In genomic region chr2:21067863-21068537, GRCh38 we compare ENCODE assay signal across 1 cellular context.
TF ChIP-seq lines count a peak whose summit lies in the region.

No MANE protein-coding gene starts in this region.

TF ChIP-seq in H1, 55 proteins besides CTCF, POLR2A, EP300 and RAD21:
- no peak for TF ChIP-seq HDAC6 (IDR thresholded peaks at IDR 0.05; ENCODE audit: low read depth, low read length)
- no peak for TF ChIP-seq CHD2 (IDR thresholded peaks at IDR 0.05; ENCODE audit: low read length)
- 0 out of 2 replicates have a peak, but pooled peaks have one; percentile 76 for TF ChIP-seq TCF12 (IDR thresholded peaks at IDR 0.05; ENCODE audit: low read depth, low read length)
- TF ChIP-seq BACH1 (IDR thresholded peaks at IDR 0.05; ENCODE audit: low read length) = no peak
- TF ChIP-seq TAF7 (optimal IDR thresholded peaks at IDR 0.05; ENCODE audit: borderline replicate concordance, low read depth, low read length) = no peak
- peak in 1 of 2 experiments; percentile 45 for TF ChIP-seq BCL11A (IDR thresholded peaks at IDR 0.05; ENCODE audit: low read depth in 2 of 2, low read length in 2 of 2)
- TF ChIP-seq POLR2AphosphoS5 (IDR thresholded peaks at IDR 0.05; ENCODE audit: low read depth, low read length) = no peak
- no peak for TF ChIP-seq BRCA1 (IDR thresholded peaks at IDR 0.05; ENCODE audit: low read depth, low read length)
- no peak for TF ChIP-seq MAFK (IDR thresholded peaks at IDR 0.05; ENCODE audit: low read depth, low read length)
- TF ChIP-seq YY1 (IDR thresholded peaks at IDR 0.05; ENCODE audit: low read depth, low read length) = no peak
- no peak for TF ChIP-seq RNF2 (IDR thresholded peaks at IDR 0.05; ENCODE audit: borderline replicate concordance, low read depth, low read length, missing control alignments, poor library complexity, severe bottlenecking)
- TF ChIP-seq SIRT6 (IDR thresholded peaks at IDR 0.05; ENCODE audit: low read length) = no peak
- no peak for TF ChIP-seq CBX5 (IDR thresholded peaks at IDR 0.05; ENCODE audit: low read depth, low read length)
- TF ChIP-seq, protein P1, sequence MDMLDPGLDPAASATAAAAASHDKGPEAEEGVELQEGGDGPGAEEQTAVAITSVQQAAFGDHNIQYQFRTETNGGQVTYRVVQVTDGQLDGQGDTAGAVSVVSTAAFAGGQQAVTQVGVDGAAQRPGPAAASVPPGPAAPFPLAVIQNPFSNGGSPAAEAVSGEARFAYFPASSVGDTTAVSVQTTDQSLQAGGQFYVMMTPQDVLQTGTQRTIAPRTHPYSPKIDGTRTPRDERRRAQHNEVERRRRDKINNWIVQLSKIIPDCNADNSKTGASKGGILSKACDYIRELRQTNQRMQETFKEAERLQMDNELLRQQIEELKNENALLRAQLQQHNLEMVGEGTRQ (IDR thresholded peaks at IDR 0.05; ENCODE audit: low read length) = no peak
- no peak for TF ChIP-seq CTBP2 (IDR thresholded peaks at IDR 0.05; ENCODE audit: borderline replicate concordance, insufficient read depth, insufficient read length, low read length)
- no peak for TF ChIP-seq SIN3A (conservative IDR thresholded peaks at IDR 0.05 in 1 of 2, IDR thresholded peaks at IDR 0.05 in 1 of 2; ENCODE audit: low read depth in 1 of 2, low read length in 2 of 2)
- no peak for TF ChIP-seq SP4 (IDR thresholded peaks at IDR 0.05; ENCODE audit: low read length)
- no peak for TF ChIP-seq KDM5A (IDR thresholded peaks at IDR 0.05; ENCODE audit: low read length)
- TF ChIP-seq GTF2F1 (IDR thresholded peaks at IDR 0.05; ENCODE audit: borderline replicate concordance, low read depth, low read length) = no peak
- no peak for TF ChIP-seq SRF (IDR thresholded peaks at IDR 0.05; ENCODE audit: low read depth, low read length)
- TF ChIP-seq NANOG (IDR thresholded peaks at IDR 0.05; ENCODE audit: insufficient read depth, low read depth, low read length, poor library complexity, severe bottlenecking) = peak; percentile 76
- TF ChIP-seq, protein P2, sequence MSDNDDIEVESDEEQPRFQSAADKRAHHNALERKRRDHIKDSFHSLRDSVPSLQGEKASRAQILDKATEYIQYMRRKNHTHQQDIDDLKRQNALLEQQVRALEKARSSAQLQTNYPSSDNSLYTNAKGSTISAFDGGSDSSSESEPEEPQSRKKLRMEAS (IDR thresholded peaks at IDR 0.05) = no peak
- TF ChIP-seq RFX5 (IDR thresholded peaks at IDR 0.05; ENCODE audit: borderline replicate concordance, low read depth, low read length) = no peak
- TF ChIP-seq TAF1 (IDR thresholded peaks at IDR 0.05; ENCODE audit: low read depth, low read length) = no peak
- no peak for TF ChIP-seq CHD1 (IDR thresholded peaks at IDR 0.05; ENCODE audit: low read depth, low read length)
- TF ChIP-seq, protein P3, sequence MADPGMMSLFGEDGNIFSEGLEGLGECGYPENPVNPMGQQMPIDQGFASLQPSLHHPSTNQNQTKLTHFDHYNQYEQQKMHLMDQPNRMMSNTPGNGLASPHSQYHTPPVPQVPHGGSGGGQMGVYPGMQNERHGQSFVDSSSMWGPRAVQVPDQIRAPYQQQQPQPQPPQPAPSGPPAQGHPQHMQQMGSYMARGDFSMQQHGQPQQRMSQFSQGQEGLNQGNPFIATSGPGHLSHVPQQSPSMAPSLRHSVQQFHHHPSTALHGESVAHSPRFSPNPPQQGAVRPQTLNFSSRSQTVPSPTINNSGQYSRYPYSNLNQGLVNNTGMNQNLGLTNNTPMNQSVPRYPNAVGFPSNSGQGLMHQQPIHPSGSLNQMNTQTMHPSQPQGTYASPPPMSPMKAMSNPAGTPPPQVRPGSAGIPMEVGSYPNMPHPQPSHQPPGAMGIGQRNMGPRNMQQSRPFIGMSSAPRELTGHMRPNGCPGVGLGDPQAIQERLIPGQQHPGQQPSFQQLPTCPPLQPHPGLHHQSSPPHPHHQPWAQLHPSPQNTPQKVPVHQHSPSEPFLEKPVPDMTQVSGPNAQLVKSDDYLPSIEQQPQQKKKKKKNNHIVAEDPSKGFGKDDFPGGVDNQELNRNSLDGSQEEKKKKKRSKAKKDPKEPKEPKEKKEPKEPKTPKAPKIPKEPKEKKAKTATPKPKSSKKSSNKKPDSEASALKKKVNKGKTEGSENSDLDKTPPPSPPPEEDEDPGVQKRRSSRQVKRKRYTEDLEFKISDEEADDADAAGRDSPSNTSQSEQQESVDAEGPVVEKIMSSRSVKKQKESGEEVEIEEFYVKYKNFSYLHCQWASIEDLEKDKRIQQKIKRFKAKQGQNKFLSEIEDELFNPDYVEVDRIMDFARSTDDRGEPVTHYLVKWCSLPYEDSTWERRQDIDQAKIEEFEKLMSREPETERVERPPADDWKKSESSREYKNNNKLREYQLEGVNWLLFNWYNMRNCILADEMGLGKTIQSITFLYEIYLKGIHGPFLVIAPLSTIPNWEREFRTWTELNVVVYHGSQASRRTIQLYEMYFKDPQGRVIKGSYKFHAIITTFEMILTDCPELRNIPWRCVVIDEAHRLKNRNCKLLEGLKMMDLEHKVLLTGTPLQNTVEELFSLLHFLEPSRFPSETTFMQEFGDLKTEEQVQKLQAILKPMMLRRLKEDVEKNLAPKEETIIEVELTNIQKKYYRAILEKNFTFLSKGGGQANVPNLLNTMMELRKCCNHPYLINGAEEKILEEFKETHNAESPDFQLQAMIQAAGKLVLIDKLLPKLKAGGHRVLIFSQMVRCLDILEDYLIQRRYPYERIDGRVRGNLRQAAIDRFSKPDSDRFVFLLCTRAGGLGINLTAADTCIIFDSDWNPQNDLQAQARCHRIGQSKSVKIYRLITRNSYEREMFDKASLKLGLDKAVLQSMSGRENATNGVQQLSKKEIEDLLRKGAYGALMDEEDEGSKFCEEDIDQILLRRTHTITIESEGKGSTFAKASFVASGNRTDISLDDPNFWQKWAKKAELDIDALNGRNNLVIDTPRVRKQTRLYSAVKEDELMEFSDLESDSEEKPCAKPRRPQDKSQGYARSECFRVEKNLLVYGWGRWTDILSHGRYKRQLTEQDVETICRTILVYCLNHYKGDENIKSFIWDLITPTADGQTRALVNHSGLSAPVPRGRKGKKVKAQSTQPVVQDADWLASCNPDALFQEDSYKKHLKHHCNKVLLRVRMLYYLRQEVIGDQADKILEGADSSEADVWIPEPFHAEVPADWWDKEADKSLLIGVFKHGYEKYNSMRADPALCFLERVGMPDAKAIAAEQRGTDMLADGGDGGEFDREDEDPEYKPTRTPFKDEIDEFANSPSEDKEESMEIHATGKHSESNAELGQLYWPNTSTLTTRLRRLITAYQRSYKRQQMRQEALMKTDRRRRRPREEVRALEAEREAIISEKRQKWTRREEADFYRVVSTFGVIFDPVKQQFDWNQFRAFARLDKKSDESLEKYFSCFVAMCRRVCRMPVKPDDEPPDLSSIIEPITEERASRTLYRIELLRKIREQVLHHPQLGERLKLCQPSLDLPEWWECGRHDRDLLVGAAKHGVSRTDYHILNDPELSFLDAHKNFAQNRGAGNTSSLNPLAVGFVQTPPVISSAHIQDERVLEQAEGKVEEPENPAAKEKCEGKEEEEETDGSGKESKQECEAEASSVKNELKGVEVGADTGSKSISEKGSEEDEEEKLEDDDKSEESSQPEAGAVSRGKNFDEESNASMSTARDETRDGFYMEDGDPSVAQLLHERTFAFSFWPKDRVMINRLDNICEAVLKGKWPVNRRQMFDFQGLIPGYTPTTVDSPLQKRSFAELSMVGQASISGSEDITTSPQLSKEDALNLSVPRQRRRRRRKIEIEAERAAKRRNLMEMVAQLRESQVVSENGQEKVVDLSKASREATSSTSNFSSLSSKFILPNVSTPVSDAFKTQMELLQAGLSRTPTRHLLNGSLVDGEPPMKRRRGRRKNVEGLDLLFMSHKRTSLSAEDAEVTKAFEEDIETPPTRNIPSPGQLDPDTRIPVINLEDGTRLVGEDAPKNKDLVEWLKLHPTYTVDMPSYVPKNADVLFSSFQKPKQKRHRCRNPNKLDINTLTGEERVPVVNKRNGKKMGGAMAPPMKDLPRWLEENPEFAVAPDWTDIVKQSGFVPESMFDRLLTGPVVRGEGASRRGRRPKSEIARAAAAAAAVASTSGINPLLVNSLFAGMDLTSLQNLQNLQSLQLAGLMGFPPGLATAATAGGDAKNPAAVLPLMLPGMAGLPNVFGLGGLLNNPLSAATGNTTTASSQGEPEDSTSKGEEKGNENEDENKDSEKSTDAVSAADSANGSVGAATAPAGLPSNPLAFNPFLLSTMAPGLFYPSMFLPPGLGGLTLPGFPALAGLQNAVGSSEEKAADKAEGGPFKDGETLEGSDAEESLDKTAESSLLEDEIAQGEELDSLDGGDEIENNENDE (IDR thresholded peaks at IDR 0.05; ENCODE audit: insufficient replicate concordance, low read length) = no peak
- no peak for TF ChIP-seq NRF1 (IDR thresholded peaks at IDR 0.05; ENCODE audit: low read depth, low read length)
- no peak for TF ChIP-seq SP2 (IDR thresholded peaks at IDR 0.05; ENCODE audit: low read length)
- 0 out of 2 replicates have a peak, but pooled peaks have one; percentile 35 for TF ChIP-seq SP1 (IDR thresholded peaks at IDR 0.05; ENCODE audit: low read depth, low read length)
- no peak for TF ChIP-seq KDM4A (IDR thresholded peaks at IDR 0.05; ENCODE audit: low read depth, low read length, severe bottlenecking)
- 0 out of 4 replicates have a peak, but pooled peaks of 1 of the 2 experiments have one; percentile 49 for TF ChIP-seq HDAC2 (IDR thresholded peaks at IDR 0.05; ENCODE audit: borderline replicate concordance in 1 of 2, low read depth in 2 of 2, low read length in 2 of 2)
- no peak for TF ChIP-seq JUND (IDR thresholded peaks at IDR 0.05; ENCODE audit: low read length)
- no peak for TF ChIP-seq ZNF274 (IDR thresholded peaks at IDR 0.05; ENCODE audit: borderline replicate concordance, extremely low read depth, low read length)
